2 cellular contexts compared by ENCODE assay signal in genomic region chr13:73171242-73171641, GRCh38.
TF ChIP-seq lines count a peak whose summit lies in the region.

No MANE protein-coding gene starts in this region.

TF ChIP-seq in SK-N-SH, 30 proteins besides CTCF, POLR2A, EP300 and RAD21:
- TF ChIP-seq POLR2AphosphoS5 (IDR thresholded peaks at IDR 0.05; ENCODE audit: low read depth, low read length) (no peak), RFX5 (IDR thresholded peaks at IDR 0.05; ENCODE audit: low read length) (no peak), YY1 (IDR thresholded peaks at IDR 0.05; ENCODE audit: low read depth) (no peak), RXRA (IDR thresholded peaks at IDR 0.05; ENCODE audit: borderline replicate concordance, low read depth) (no peak), MEF2A (IDR thresholded peaks at IDR 0.05; ENCODE audit: borderline replicate concordance, low read depth) (no peak), GABPA (IDR thresholded peaks at IDR 0.05; ENCODE audit: low read depth) (no peak)
- TF ChIP-seq, protein P1, sequence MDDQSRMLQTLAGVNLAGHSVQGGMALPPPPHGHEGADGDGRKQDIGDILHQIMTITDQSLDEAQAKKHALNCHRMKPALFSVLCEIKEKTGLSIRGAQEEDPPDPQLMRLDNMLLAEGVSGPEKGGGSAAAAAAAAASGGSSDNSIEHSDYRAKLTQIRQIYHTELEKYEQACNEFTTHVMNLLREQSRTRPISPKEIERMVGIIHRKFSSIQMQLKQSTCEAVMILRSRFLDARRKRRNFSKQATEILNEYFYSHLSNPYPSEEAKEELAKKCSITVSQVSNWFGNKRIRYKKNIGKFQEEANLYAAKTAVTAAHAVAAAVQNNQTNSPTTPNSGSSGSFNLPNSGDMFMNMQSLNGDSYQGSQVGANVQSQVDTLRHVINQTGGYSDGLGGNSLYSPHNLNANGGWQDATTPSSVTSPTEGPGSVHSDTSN (IDR thresholded peaks at IDR 0.05) = no peak
- TF ChIP-seq, protein P2, sequence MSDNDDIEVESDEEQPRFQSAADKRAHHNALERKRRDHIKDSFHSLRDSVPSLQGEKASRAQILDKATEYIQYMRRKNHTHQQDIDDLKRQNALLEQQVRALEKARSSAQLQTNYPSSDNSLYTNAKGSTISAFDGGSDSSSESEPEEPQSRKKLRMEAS (IDR thresholded peaks at IDR 0.05; ENCODE audit: low read depth) = no peak

TF ChIP-seq in SK-N-SH treated with all-trans-retinoic acid at 6 μM for 48 hours, 23 proteins besides CTCF, POLR2A, EP300 and RAD21 (continued from another document):
- TF ChIP-seq OSR1 (CRISPR knock-in tag; IDR thresholded peaks at IDR 0.05) (no peak), ZNF565 (CRISPR knock-in tag; conservative IDR thresholded peaks at IDR 0.05; ENCODE audit: low read depth) (no peak), TCF4 (CRISPR knock-in tag; IDR thresholded peaks at IDR 0.05; ENCODE audit: borderline replicate concordance) (no peak), ZFP3 (CRISPR knock-in tag; IDR thresholded peaks at IDR 0.05) (no peak), CSDC2 (CRISPR knock-in tag; IDR thresholded peaks at IDR 0.05) (no peak)
- TF ChIP-seq, protein P3, sequence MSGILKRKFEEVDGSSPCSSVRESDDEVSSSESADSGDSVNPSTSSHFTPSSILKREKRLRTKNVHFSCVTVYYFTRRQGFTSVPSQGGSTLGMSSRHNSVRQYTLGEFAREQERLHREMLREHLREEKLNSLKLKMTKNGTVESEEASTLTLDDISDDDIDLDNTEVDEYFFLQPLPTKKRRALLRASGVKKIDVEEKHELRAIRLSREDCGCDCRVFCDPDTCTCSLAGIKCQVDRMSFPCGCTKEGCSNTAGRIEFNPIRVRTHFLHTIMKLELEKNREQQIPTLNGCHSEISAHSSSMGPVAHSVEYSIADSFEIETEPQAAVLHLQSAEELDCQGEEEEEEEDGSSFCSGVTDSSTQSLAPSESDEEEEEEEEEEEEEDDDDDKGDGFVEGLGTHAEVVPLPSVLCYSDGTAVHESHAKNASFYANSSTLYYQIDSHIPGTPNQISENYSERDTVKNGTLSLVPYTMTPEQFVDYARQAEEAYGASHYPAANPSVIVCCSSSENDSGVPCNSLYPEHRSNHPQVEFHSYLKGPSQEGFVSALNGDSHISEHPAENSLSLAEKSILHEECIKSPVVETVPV (CRISPR knock-in tag; IDR thresholded peaks at IDR 0.05) = no peak
- TF ChIP-seq, protein P4, sequence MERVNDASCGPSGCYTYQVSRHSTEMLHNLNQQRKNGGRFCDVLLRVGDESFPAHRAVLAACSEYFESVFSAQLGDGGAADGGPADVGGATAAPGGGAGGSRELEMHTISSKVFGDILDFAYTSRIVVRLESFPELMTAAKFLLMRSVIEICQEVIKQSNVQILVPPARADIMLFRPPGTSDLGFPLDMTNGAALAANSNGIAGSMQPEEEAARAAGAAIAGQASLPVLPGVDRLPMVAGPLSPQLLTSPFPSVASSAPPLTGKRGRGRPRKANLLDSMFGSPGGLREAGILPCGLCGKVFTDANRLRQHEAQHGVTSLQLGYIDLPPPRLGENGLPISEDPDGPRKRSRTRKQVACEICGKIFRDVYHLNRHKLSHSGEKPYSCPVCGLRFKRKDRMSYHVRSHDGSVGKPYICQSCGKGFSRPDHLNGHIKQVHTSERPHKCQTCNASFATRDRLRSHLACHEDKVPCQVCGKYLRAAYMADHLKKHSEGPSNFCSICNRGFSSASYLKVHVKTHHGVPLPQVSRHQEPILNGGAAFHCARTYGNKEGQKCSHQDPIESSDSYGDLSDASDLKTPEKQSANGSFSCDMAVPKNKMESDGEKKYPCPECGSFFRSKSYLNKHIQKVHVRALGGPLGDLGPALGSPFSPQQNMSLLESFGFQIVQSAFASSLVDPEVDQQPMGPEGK (CRISPR knock-in tag; IDR thresholded peaks at IDR 0.05; ENCODE audit: borderline replicate concordance) = no peak
TF ChIP-seq in SK-N-SH treated with all-trans-retinoic acid at 6 μM for 48 hours: peak in this region for 0.
